In genomic region chr4:80412322-80412721, GRCh38 we compare ENCODE assay signal across 8 cellular contexts.
"Had no signal": no experiment of that assay in that cellular context is flagged by ENCODE, and none has a peak within 500 bp of the region (broad histone marks: within the 10 kb centered on the region; RNA-seq: fewer than 3 reads in every experiment).

No MANE protein-coding gene starts in this region.

- H3K4me3 Mint-ChIP-seq: HFFc6 had no signal

- H3K4me1 ChIP-seq: HAP-1 had no signal

- H3K27ac Mint-ChIP-seq: HFFc6 had no signal

- DNase-seq: GOT3, H7, HFFc6, KG1 had no signal

- H3K4me3 ChIP-seq: HAP-1, K562 had no signal

- H3K9me3 ChIP-seq: HAP-1 had no signal

- FAIRE-seq: HepG2, K562 had no signal

- H3K9me3 Mint-ChIP-seq: HFFc6 had no signal

- ATAC-seq: HCT116, HepG2, K562 had no signal

- H3K36me3 ChIP-seq: HAP-1 had no signal
